ENCODE assay signal across 11 cellular contexts in the genomic region with DNA sequence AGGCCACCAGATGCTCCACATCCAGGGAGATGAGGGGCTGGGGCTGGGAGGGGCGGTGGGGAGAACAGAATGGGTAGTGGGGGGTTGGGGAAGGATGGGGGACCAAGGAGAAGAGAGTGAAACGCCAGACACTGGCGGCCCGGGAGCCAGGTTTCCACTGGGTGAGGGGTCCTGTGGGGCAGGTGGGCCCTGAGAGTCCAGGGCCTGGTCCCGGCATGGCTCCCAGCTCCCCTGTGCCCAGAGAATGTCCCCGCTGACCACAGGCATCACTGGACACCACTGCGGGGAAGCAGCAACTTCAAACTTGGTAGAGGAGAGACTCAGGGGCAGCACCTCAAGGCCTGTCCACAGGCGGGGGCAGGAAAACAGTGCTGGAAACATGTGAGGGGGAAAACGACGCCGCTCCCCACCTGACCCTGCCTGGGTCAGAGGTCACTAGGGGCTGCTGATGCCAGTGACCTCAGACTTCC. TPM values are rescaled to one million over a fixed set of nuclear protein-coding genes. Genes with fewer than 3 reads are reported as not detected.
DNase-seq lines count a peak whose midpoint lies in the region; TF ChIP-seq lines count a peak whose summit lies in the region.
"Had no signal": no experiment of that assay in that cellular context is flagged by ENCODE, and none has a peak within 500 bp of the region (broad histone marks: within the 10 kb centered on the region; RNA-seq: fewer than 3 reads in every experiment).

No MANE protein-coding gene starts in this region.

- BruUV-seq in PC-9 (replicated peaks; lab: Mats Ljungman, UMichigan), result no TSS peak

- H4K20me1 ChIP-seq in PC-9 (ENCODE audit: insufficient read depth), result no peaks in the 10 kb centered on the region

- H3K4me2 ChIP-seq in PC-9, result peak overlapping the region; percentile 41; the same call in 1 of the 2 replicates
- H3K4me2 ChIP-seq: smooth muscle cell had no signal

- intact Hi-C loops in PC-9 (cut with micrococcal nuclease; ENCODE audit: unreplicated experiment), result no loop called here
- intact Hi-C loops in left ventricle myocardium inferior (cut with micrococcal nuclease), result no loop called here
- intact Hi-C loops in posterior vena cava (cut with DNase I), result no loop called here
- intact Hi-C loops in testis (cut with DNase I; ENCODE audit: low total_unique reads), result no loop called here

- POLR2A ChIA-PET in PC-9 (lab: Charles Lee; ENCODE audit: unreplicated experiment), result no interaction called here

- H2AFZ ChIP-seq in PC-9, result no peak overlapping the region

- peaks cover 7% of the 10 kb centered on the region; the same call in 1 of the 2 replicates for H3K79me2 ChIP-seq in PC-9 (ENCODE audit: low read depth)

- H3K27me3 ChIP-seq in PC-9 (ENCODE audit: insufficient read depth, low read depth) (no peaks in the 10 kb centered on the region), left ventricle myocardium inferior (ENCODE audit: low read depth) (no peaks in the 10 kb centered on the region), testis (no peaks in the 10 kb centered on the region)

- TF ChIP-seq POLR2A in testis (IDR thresholded peaks at IDR 0.05), result no peak

- DNase-seq in Ammon's horn (ENCODE audit: low spot score), result peak; percentile 1
- no peak for DNase-seq in PC-9
- DNase-seq in left ventricle myocardium inferior, result peak; percentile 15
- peak; percentile 79 for DNase-seq in posterior vena cava (ENCODE audit: low spot score)
- DNase-seq in testis, result no peak
- no peak for DNase-seq in SHP77 treated with DMSO at 0.1 percent for 48 hours (lab: John Stamatoyannopoulos, UW)
- DNase-seq in glomerular visceral epithelial cell (ENCODE audit: extremely low spot score), result no peak
- no peak for DNase-seq in NCI-H345 (lab: John Stamatoyannopoulos, UW)
- DNase-seq: MM.1S, T-helper 9 cell had no signal

- 86 to 89% methylated on average over 11 of the region's 11 CpGs for WGBS in testis, 2 donors

- H3K9me2 ChIP-seq in PC-9 (ENCODE audit: insufficient read depth), result no peaks in the 10 kb centered on the region

- H3K9me3 ChIP-seq in PC-9 (ENCODE audit: insufficient read depth, low read depth), result no peaks in the 10 kb centered on the region
- no peaks in the 10 kb centered on the region for H3K9me3 ChIP-seq in left ventricle myocardium inferior (replicated peaks)
- no peaks in the 10 kb centered on the region for H3K9me3 ChIP-seq in testis

- peaks cover 52% of the 10 kb centered on the region for H3F3A ChIP-seq in PC-9 (ENCODE audit: insufficient read depth, low read depth)

- H3K27ac ChIP-seq in PC-9 (peak overlapping the region; percentile 91), left ventricle myocardium inferior (replicated peaks) (no peak overlapping the region), testis (no peak overlapping the region)

- TF ChIP-seq CTCF in PC-9 (conservative IDR thresholded peaks at IDR 0.05) (no peak), left ventricle myocardium inferior (IDR thresholded peaks at IDR 0.05; ENCODE audit: borderline replicate concordance) (no peak), testis (IDR thresholded peaks at IDR 0.05) (no peak)

- H3K4me3 ChIP-seq in PC-9 (no peak overlapping the region), left ventricle myocardium inferior (no peak overlapping the region), testis (no peak overlapping the region)
- H3K4me3 ChIP-seq: smooth muscle cell had no signal

- H3K4me1 ChIP-seq in PC-9 (replicated peaks; ENCODE audit: insufficient read depth) (peaks cover 38% of the 10 kb centered on the region), left ventricle myocardium inferior (peaks cover 29% of the 10 kb centered on the region), testis (peaks cover 19% of the 10 kb centered on the region)

- peaks cover 16% of the 10 kb centered on the region; the same call in 1 of the 2 replicates for H3K36me3 ChIP-seq in PC-9 (ENCODE audit: low read depth)
- H3K36me3 ChIP-seq in left ventricle myocardium inferior, result peaks cover 45% of the 10 kb centered on the region
- no peaks in the 10 kb centered on the region for H3K36me3 ChIP-seq in testis (ENCODE audit: low read depth, missing control alignments)

- CTCF ChIA-PET in PC-9 (lab: Charles Lee), result interaction anchor here (1.4 kb wide), 1 partner anchor 12 kb away, joined by 9 read pairs; no protein-coding TSS in a partner anchor

RNA-seq across cellular contexts. Expression of a gene that starts 13.2 kb away (rescaled TPM):
- total RNA-seq in PC-9 (2021) (115 TPM in 2 replicates), left ventricle myocardium inferior (53.7 TPM), posterior vena cava (10 to 100 TPM; 30.6 to 39.5 TPM), testis (100 to 1,000 TPM; 148 to 152 TPM)
- 99.3 TPM for polyA plus RNA-seq in testis (ENCODE audit: insufficient read depth, low read depth, low replicate concordance)

RNA-seq across cellular contexts. Expression of a gene that starts 24.9 kb away (rescaled TPM):
- total RNA-seq in PC-9 (2021) (97.5 and 122 TPM in 2 replicates), left ventricle myocardium inferior (35.8 TPM), posterior vena cava (10 to 100 TPM; 40.8 to 43.0 TPM), testis (100 to 1,000 TPM; 138 to 147 TPM)
- 99.4 TPM for polyA plus RNA-seq in testis (ENCODE audit: insufficient read depth, low read depth, low replicate concordance)

Comparison
In these comparisons a context has a peak if more than half of its experiments do, and no peak if none do; other contexts are left out.
1. DNase-seq: peak in Ammon's horn (single experiment), left ventricle myocardium inferior (single experiment) and posterior vena cava (single experiment); none in PC-9 (0 of 2), testis (single experiment), SHP77 treated with DMSO at 0.1 percent for 48 hours (single experiment), glomerular visceral epithelial cell (single experiment) and NCI-H345 (single experiment).